ENCODE assay signal across 22 cellular contexts in the genomic region with DNA sequence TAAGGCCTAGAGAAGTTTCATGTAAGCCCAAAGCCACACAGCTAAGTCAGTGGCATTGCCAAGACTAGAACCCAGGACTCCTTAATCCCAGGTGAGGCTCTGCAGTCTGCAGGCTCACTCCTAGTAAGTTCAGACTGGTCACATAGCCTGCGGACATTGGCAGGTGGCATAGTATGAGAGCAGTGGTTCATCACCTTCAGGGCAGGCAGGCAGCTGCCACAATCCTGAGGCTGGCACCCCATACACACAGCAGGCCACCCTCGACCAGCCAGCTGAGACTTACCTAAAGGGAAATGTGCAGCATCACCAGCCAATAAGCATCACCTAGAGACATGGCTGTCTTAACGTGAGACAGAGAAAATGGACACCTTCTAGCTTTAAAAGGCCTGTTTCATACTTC.
DNase-seq lines count a peak whose midpoint lies in the region; ATAC-seq and TF ChIP-seq lines count a peak whose summit lies in the region.
"Had no signal": no experiment of that assay in that cellular context is flagged by ENCODE, and none has a peak within 500 bp of the region (broad histone marks: within the 10 kb centered on the region; RNA-seq: fewer than 3 reads in every experiment).

No MANE protein-coding gene starts in this region.

- no peaks in the 10 kb centered on the region for H3K36me3 Mint-ChIP-seq in MCF 10A (ENCODE audit: insufficient read depth, unreplicated experiment)
- H3K36me3 Mint-ChIP-seq: CD14-positive monocyte; CD8-positive, alpha-beta memory T cell had no signal

- no peak overlapping the region for H3K4me3 Mint-ChIP-seq in MCF 10A (ENCODE audit: unreplicated experiment)
- H3K4me3 Mint-ChIP-seq: CD14-positive monocyte; CD4-positive, alpha-beta T cell; CD8-positive, alpha-beta memory T cell; H9; HFFc6 had no signal

- H3K4me3 ChIP-seq in mammary epithelial cell (replicated peaks in 1 of 3; ENCODE audit: insufficient read depth in 1 of 3, low read depth in 2 of 3, low read length in 3 of 3) (no peak overlapping the region), thoracic aorta (no peak overlapping the region)
- H3K4me3 ChIP-seq: BLaER1 treated with 17β-estradiol and CSF1 and Interleukin-3, amounts not matched to agents 10 nM and 100 nM; GM12878; GM23248 had no signal

- no peak for DNase-seq in MCF 10A (ENCODE audit: unreplicated experiment)
- no peak for DNase-seq in mammary epithelial cell
- DNase-seq in foreskin keratinocyte = no peak
- no peak for DNase-seq in thoracic aorta (ENCODE audit: low spot score)
- DNase-seq in left colon = no peak
- no peak for DNase-seq in occipital lobe (lab: John Stamatoyannopoulos, UW)
- DNase-seq: ACHN; AML-193; BE2C; CD4-positive, alpha-beta T cell; CD8-positive, alpha-beta memory T cell; DMS 273 treated with DMSO at 0.1 percent for 48 hours; DMS79; EL; GDM1; H9; HFFc6 had no signal

- intact Hi-C loops in MCF 10A (cut with micrococcal nuclease) (loop anchor here (2.0 kb wide), 1 partner anchor 327 kb away; no protein-coding TSS in a partner anchor), mammary epithelial cell (cut with micrococcal nuclease) (no loop called here), left colon (cut with DNase I, micrococcal nuclease) (no loop called here)

- H3K27ac Mint-ChIP-seq in MCF 10A (ENCODE audit: low read depth, unreplicated experiment) = peak overlapping the region; percentile 75
- H3K27ac Mint-ChIP-seq: CD14-positive monocyte; CD4-positive, alpha-beta T cell; CD8-positive, alpha-beta memory T cell; H9 had no signal

- no peak for TF ChIP-seq CTCF in MCF 10A (IDR thresholded peaks at IDR 0.05; ENCODE audit: unreplicated experiment)
- no peak for TF ChIP-seq CTCF in mammary epithelial cell (conservative IDR thresholded peaks at IDR 0.05 in 1 of 2, IDR thresholded peaks at IDR 0.05 in 1 of 2; ENCODE audit: extremely low read depth in 1 of 2, insufficient read depth in 1 of 2, low read depth in 1 of 2, low read length in 2 of 2)
- no peak for TF ChIP-seq CTCF in foreskin keratinocyte (conservative IDR thresholded peaks at IDR 0.05)
- no peak for TF ChIP-seq CTCF in thoracic aorta (IDR thresholded peaks at IDR 0.05)

- in situ Hi-C loops in mammary epithelial cell (cut with MboI; ENCODE audit: low sequenced_read_pairs in 2 of 2) = no loop called here

- H3K4me1 Mint-ChIP-seq in MCF 10A (ENCODE audit: insufficient read depth, unreplicated experiment) = peaks cover 33% of the 10 kb centered on the region
- H3K4me1 Mint-ChIP-seq: CD14-positive monocyte; CD8-positive, alpha-beta memory T cell had no signal

- no peak overlapping the region for H3K4me2 ChIP-seq in mammary epithelial cell (ENCODE audit: insufficient read depth, low read depth, low read length)
- H3K4me2 ChIP-seq: BLaER1 treated with 17β-estradiol and CSF1 and Interleukin-3, amounts not matched to agents 10 nM and 100 nM had no signal

- POLR2A ChIA-PET in MCF 10A (lab: Yijun Ruan, JAX) = interaction anchor here (0.7 to 4.4 kb wide), 7 partner anchors 10 to 325 kb away, joined by 3 to 43 read pairs (median 4); no protein-coding TSS in a partner anchor

- peaks cover 20% of the 10 kb centered on the region for H3K4me1 ChIP-seq in mammary epithelial cell (ENCODE audit: insufficient read depth, low read length)
- H3K4me1 ChIP-seq in foreskin keratinocyte = peaks cover 18% of the 10 kb centered on the region
- peaks cover 3 to 22% of the 10 kb centered on the region in 2 donors for H3K4me1 ChIP-seq in thoracic aorta (ENCODE audit: control insufficient read depth in 1 of 2, low read depth in 2 of 2)
- H3K4me1 ChIP-seq: BE2C; BLaER1 treated with 17β-estradiol and CSF1 and Interleukin-3, amounts not matched to agents 10 nM and 100 nM had no signal

- no peaks in the 10 kb centered on the region for H3K9me3 ChIP-seq in mammary epithelial cell (replicated peaks; ENCODE audit: insufficient read depth, low read length)
- no peaks in the 10 kb centered on the region for H3K9me3 ChIP-seq in thoracic aorta
- H3K9me3 ChIP-seq: BE2C; BLaER1 treated with 17β-estradiol and CSF1 and Interleukin-3, amounts not matched to agents 10 nM and 100 nM had no signal

- H3K9ac ChIP-seq in mammary epithelial cell (ENCODE audit: insufficient read depth, low read length) = no peak overlapping the region
- H3K9ac ChIP-seq: BLaER1 treated with 17β-estradiol and CSF1 and Interleukin-3, amounts not matched to agents 10 nM and 100 nM; GM23248 had no signal

- WGBS in mammary epithelial cell (ENCODE audit: low coverage, missing lambda C conversion rate) = 79% methylated on average over 3 of the region's 3 CpGs

- H3K27me3 ChIP-seq in mammary epithelial cell (ENCODE audit: insufficient read depth, low read length) (no peaks in the 10 kb centered on the region), foreskin keratinocyte (peaks cover 2% of the 10 kb centered on the region), thoracic aorta (replicated peaks; ENCODE audit: insufficient read depth) (no peaks in the 10 kb centered on the region)
- H3K27me3 ChIP-seq: BE2C; BLaER1 treated with 17β-estradiol and CSF1 and Interleukin-3, amounts not matched to agents 10 nM and 100 nM had no signal

- CTCF ChIA-PET in MCF 10A (lab: Yijun Ruan, JAX) (interaction anchor here (1.0 kb wide), 1 partner anchor 80 kb away, joined by 3 read pairs; no protein-coding TSS in a partner anchor), mammary epithelial cell (lab: Charles Lee; ENCODE audit: low non-redundant PET) (no interaction called here)

- no peaks in the 10 kb centered on the region for H3K79me2 ChIP-seq in mammary epithelial cell (ENCODE audit: insufficient read depth, low read length)

- no peaks in the 10 kb centered on the region for H3K9me3 Mint-ChIP-seq in MCF 10A (ENCODE audit: unreplicated experiment)
- H3K9me3 Mint-ChIP-seq: CD4-positive, alpha-beta T cell; H9; HFFc6 had no signal

- no peak for ATAC-seq in foreskin keratinocyte
- ATAC-seq in thoracic aorta (ENCODE audit: insufficient number of reproducible peaks, low FRiP score, low read depth) = no peak
- no peak for ATAC-seq in left colon
- ATAC-seq: GM12878 had no signal

- no peaks in the 10 kb centered on the region for H3K27me3 Mint-ChIP-seq in MCF 10A (ENCODE audit: insufficient read depth, unreplicated experiment)

- BruUV-seq in MCF 10A (replicated peaks; lab: Mats Ljungman, UMichigan) (no TSS peak), mammary epithelial cell (replicated peaks; lab: Mats Ljungman, UMichigan) (no TSS peak)

- H3K27ac ChIP-seq in mammary epithelial cell (ENCODE audit: insufficient read depth, low read depth, low read length) = no peak overlapping the region
- H3K27ac ChIP-seq in foreskin keratinocyte = peak overlapping the region; percentile 86
- H3K27ac ChIP-seq in thoracic aorta = peak overlapping the region; percentile 27 to 71
- H3K27ac ChIP-seq: 22Rv1; BLaER1 treated with 17β-estradiol and CSF1 and Interleukin-3, amounts not matched to agents 10 nM and 100 nM; GM23248 had no signal

- no peak overlapping the region for H2AFZ ChIP-seq in mammary epithelial cell (ENCODE audit: low read depth, low read length)
- H2AFZ ChIP-seq: GM23248 had no signal

- H4K20me1 ChIP-seq in mammary epithelial cell (ENCODE audit: insufficient read depth, low read length) = no peaks in the 10 kb centered on the region
- H4K20me1 ChIP-seq: BLaER1 treated with 17β-estradiol and CSF1 and Interleukin-3, amounts not matched to agents 10 nM and 100 nM had no signal

- dilution Hi-C loops in mammary epithelial cell (cut with HindIII; ENCODE audit: low sequenced_read_pairs) = no loop called here

- H3K36me3 ChIP-seq in mammary epithelial cell (ENCODE audit: insufficient read depth, low read length) (no peaks in the 10 kb centered on the region), thoracic aorta (no peaks in the 10 kb centered on the region)
- H3K36me3 ChIP-seq: BE2C; BLaER1 treated with 17β-estradiol and CSF1 and Interleukin-3, amounts not matched to agents 10 nM and 100 nM had no signal
